In genomic region chr12:46477541-46477940, GRCh38 we compare ENCODE assay signal across 19 cellular contexts.
DNase-seq lines count a peak whose midpoint lies in the region; ATAC-seq, FAIRE-seq and TF ChIP-seq lines count a peak whose summit lies in the region.
"Had no signal": no experiment of that assay in that cellular context is flagged by ENCODE, and none has a peak within 500 bp of the region (broad histone marks: within the 10 kb centered on the region; RNA-seq: fewer than 3 reads in every experiment).

No MANE protein-coding gene starts in this region.

- TF ChIP-seq CTCF in IMR-90 (conservative IDR thresholded peaks at IDR 0.05; ENCODE audit: low read depth, low read length) (no peak), endothelial cell of umbilical vein (IDR thresholded peaks at IDR 0.05; ENCODE audit: extremely low read depth in 1 of 2, insufficient read depth in 1 of 2, low read depth in 1 of 2, low read length in 2 of 2) (no peak)

- peak overlapping the region; percentile 61; the same call in 1 of the 2 replicates for H3K23ac ChIP-seq in IMR-90 (ENCODE audit: low read depth, low read length)

- TF ChIP-seq POLR2A in IMR-90 (IDR thresholded peaks at IDR 0.05; ENCODE audit: low read depth, low read length), result no peak
- no peak for TF ChIP-seq POLR2A in endothelial cell of umbilical vein (IDR thresholded peaks at IDR 0.05; ENCODE audit: low read depth, low read length)

- H4K5ac ChIP-seq in IMR-90 (ENCODE audit: low read depth, low read length), result peak overlapping the region; percentile 86

- H4K20me1 ChIP-seq in IMR-90 (ENCODE audit: insufficient read depth, low read length) (no peaks in the 10 kb centered on the region), endothelial cell of umbilical vein (replicated peaks; ENCODE audit: control insufficient read depth, extremely low read depth, insufficient read depth, low read length) (no peaks in the 10 kb centered on the region)

- H3K9me1 ChIP-seq in IMR-90 (ENCODE audit: insufficient read depth, low read length), result no peaks in the 10 kb centered on the region
- H3K9me1 ChIP-seq in endothelial cell of umbilical vein (replicated peaks; ENCODE audit: control insufficient read depth, extremely low read depth, insufficient read depth, low read length), result no peaks in the 10 kb centered on the region

- H4K8ac ChIP-seq in IMR-90 (ENCODE audit: low read depth in 2 of 2, low read length in 2 of 2), result peak overlapping the region; percentile 60 to 83; a peak in 1 of 4 replicates

- BruUV-seq in IMR-90 (replicated peaks; lab: Mats Ljungman, UMichigan) (no TSS peak), endothelial cell of umbilical vein (replicated peaks; lab: Mats Ljungman, UMichigan) (no TSS peak)

- H3K27ac ChIP-seq in IMR-90 (ENCODE audit: insufficient read depth, low read length), result peak overlapping the region; percentile 62
- H3K27ac ChIP-seq in endothelial cell of umbilical vein (ENCODE audit: insufficient read depth, low read depth, low read length), result no peak overlapping the region

- peak overlapping the region; percentile 83 for H2BK5ac ChIP-seq in IMR-90 (ENCODE audit: low read depth, low read length, poor library complexity, severe bottlenecking)

- H3K4me3 ChIP-seq in IMR-90 (ENCODE audit: insufficient read depth, low read depth, low read length) (no peak overlapping the region), endothelial cell of umbilical vein (replicated peaks in 1 of 3; ENCODE audit: insufficient read depth in 1 of 3, low read depth in 1 of 3, low read length in 3 of 3) (no peak overlapping the region)

- no peaks in the 10 kb centered on the region for H3K36me3 Mint-ChIP-seq in activated T-cell treated with anti-CD3 and anti-CD28 coated beads, Interleukin-2, amount 50 U/mL, for 72 hours (ENCODE audit: insufficient read depth in 2 of 2)
- no peaks in the 10 kb centered on the region for H3K36me3 Mint-ChIP-seq in activated T-cell treated with anti-CD3 and anti-CD28 coated beads, Interleukin-2, amount 50 U/mL, for 4 hours (ENCODE audit: insufficient read depth)

- peak overlapping the region; percentile 0 for H3K27ac Mint-ChIP-seq in activated T-cell treated with anti-CD3 and anti-CD28 coated beads, Interleukin-2, amount 50 U/mL, for 72 hours

- CTCF ChIA-PET in IMR-90 (lab: Yijun Ruan, JAX), result no interaction called here
- CTCF ChIA-PET in endothelial cell of umbilical vein (lab: Charles Lee), result no interaction called here

- H3K14ac ChIP-seq in IMR-90 (replicated peaks; ENCODE audit: low read depth, low read length), result peak overlapping the region; percentile 85

- H3K9me3 Mint-ChIP-seq in activated T-cell treated with anti-CD3 and anti-CD28 coated beads, Interleukin-2, amount 50 U/mL, for 72 hours, result peaks cover 0 to 2% of the 10 kb centered on the region in 2 donors
- H3K9me3 Mint-ChIP-seq in activated T-cell treated with anti-CD3 and anti-CD28 coated beads, Interleukin-2, amount 50 U/mL, for 4 hours, result no peaks in the 10 kb centered on the region

- intact Hi-C loops in IMR-90 (cut with micrococcal nuclease) (no loop called here), endothelial cell of umbilical vein (cut with micrococcal nuclease) (no loop called here)

- H3K36me3 ChIP-seq in IMR-90 (ENCODE audit: control insufficient read depth, insufficient read depth, low read length), result no peaks in the 10 kb centered on the region
- H3K36me3 ChIP-seq in endothelial cell of umbilical vein (ENCODE audit: control insufficient read depth in 2 of 2, extremely low read depth in 1 of 2, insufficient read depth in 2 of 2, low read length in 2 of 2), result no peaks in the 10 kb centered on the region

- H3K56ac ChIP-seq in IMR-90 (ENCODE audit: extremely low read depth, insufficient read depth, low read length), result peak overlapping the region; percentile 19; the same call in 1 of the 2 replicates

- POLR2A ChIA-PET in IMR-90 (lab: Charles Lee; ENCODE audit: unreplicated experiment), result interaction anchor here (0.7 kb wide), 1 partner anchor 15 kb away, joined by 3 read pairs; no protein-coding TSS in a partner anchor
- POLR2A ChIA-PET in endothelial cell of umbilical vein (lab: Charles Lee), result interaction anchor here (0.6 kb wide), 1 partner anchor 48 kb away, joined by 4 read pairs; no protein-coding TSS in a partner anchor

- H4K91ac ChIP-seq in IMR-90 (ENCODE audit: insufficient read depth, low read depth, low read length), result peak overlapping the region; percentile 96

- no peak for ATAC-seq in activated T-cell treated with anti-CD3 and anti-CD28 coated beads, Interleukin-2, amount 50 U/mL, for 72 hours (replicated peaks in 1 of 2)
- no peak for ATAC-seq in activated T-cell treated with anti-CD3 and anti-CD28 coated beads, Interleukin-2, amount 50 U/mL, for 4 hours
- peak; percentile 25; the same call in 1 of the 2 replicates for ATAC-seq in IMR-90 (ENCODE audit: low read depth)
- no peak for ATAC-seq in GM19395 (IDR thresholded peaks at IDR 0.05; ENCODE audit: unreplicated experiment)
- ATAC-seq: Right ventricle myocardium inferior had no signal

- peak overlapping the region; percentile 88 for H2BK20ac ChIP-seq in IMR-90 (ENCODE audit: low read depth, low read length)

- H3K4me3 Mint-ChIP-seq in activated T-cell treated with anti-CD3 and anti-CD28 coated beads, Interleukin-2, amount 50 U/mL, for 72 hours, result no peak overlapping the region
- no peak overlapping the region for H3K4me3 Mint-ChIP-seq in activated T-cell treated with anti-CD3 and anti-CD28 coated beads, Interleukin-2, amount 50 U/mL, for 4 hours

- H3K4me1 ChIP-seq in IMR-90 (ENCODE audit: control insufficient read depth, insufficient read depth, low read length) (peaks cover 12% of the 10 kb centered on the region), endothelial cell of umbilical vein (ENCODE audit: control insufficient read depth, extremely low read depth, insufficient read depth, low read length) (peaks cover 44% of the 10 kb centered on the region)

- no peak for FAIRE-seq in endothelial cell of umbilical vein (lab: Jason Lieb, UNC)
- FAIRE-seq: GM19239 had no signal

- in situ Hi-C loops in IMR-90 (cut with MboI; ENCODE audit: low sequenced_read_pairs), result no loop called here

- no peaks in the 10 kb centered on the region for H3K27me3 Mint-ChIP-seq in activated T-cell treated with anti-CD3 and anti-CD28 coated beads, Interleukin-2, amount 50 U/mL, for 72 hours (ENCODE audit: low read depth)
- H3K27me3 Mint-ChIP-seq in activated T-cell treated with anti-CD3 and anti-CD28 coated beads, Interleukin-2, amount 50 U/mL, for 4 hours (ENCODE audit: low read depth), result no peaks in the 10 kb centered on the region

- no peak overlapping the region for H2AK5ac ChIP-seq in IMR-90 (ENCODE audit: low read depth, low read length)

- H3K9me3 ChIP-seq in IMR-90 (ENCODE audit: control insufficient read depth, insufficient read depth, low read length), result no peaks in the 10 kb centered on the region
- no peaks in the 10 kb centered on the region for H3K9me3 ChIP-seq in endothelial cell of umbilical vein (replicated peaks; ENCODE audit: control insufficient read depth, insufficient read depth, low read length)

- no peaks in the 10 kb centered on the region for H3K79me2 ChIP-seq in endothelial cell of umbilical vein (ENCODE audit: control insufficient read depth, insufficient read depth, low read length)

- H3K4me2 ChIP-seq in IMR-90 (ENCODE audit: low read depth, low read length) (peak overlapping the region; percentile 56; the same call in 1 of the 2 replicates), endothelial cell of umbilical vein (ENCODE audit: insufficient read depth, low read length) (peak overlapping the region; percentile 19)

- H2BK120ac ChIP-seq in IMR-90 (ENCODE audit: low read depth, low read length), result peak overlapping the region; percentile 92

- dilution Hi-C loops in IMR-90 (cut with HindIII; ENCODE audit: low sequenced_read_pairs, unreplicated experiment) (no loop called here), endothelial cell of umbilical vein (cut with MboI; ENCODE audit: extremely low pct_ligation_motif_present, low sequenced_read_pairs) (no loop called here)

- H3K4ac ChIP-seq in IMR-90 (ENCODE audit: low read depth, low read length), result peak overlapping the region; percentile 78; the same call in 1 of the 2 replicates

- H3K18ac ChIP-seq in IMR-90 (ENCODE audit: low read depth, low read length), result peak overlapping the region; percentile 91

- peaks cover 9 to 23% of the 10 kb centered on the region in 2 experiments for H3K79me1 ChIP-seq in IMR-90 (ENCODE audit: low read depth in 1 of 2, low read length in 2 of 2)

- H2AK9ac ChIP-seq in IMR-90 (replicated peaks; ENCODE audit: low read depth, low read length, poor library complexity), result no peak overlapping the region

- DNase-seq in activated T-cell treated with anti-CD3 and anti-CD28 coated beads, Interleukin-2, amount 50 U/mL, for 72 hours, result no peak
- DNase-seq in activated T-cell treated with anti-CD3 and anti-CD28 coated beads, Interleukin-2, amount 50 U/mL, for 4 hours, result no peak
- DNase-seq in IMR-90 (no peak), endothelial cell of umbilical vein (ENCODE audit: low read depth, low spot score) (no peak), GOT3 (lab: John Stamatoyannopoulos, UW) (no peak), NCI-H2107 (lab: John Stamatoyannopoulos, UW) (no peak), SW480 (ENCODE audit: low spot score) (no peak)
- DNase-seq: C1 segment of cervical spinal cord, DMS153, EL, KG1, NCI-H1048, NCI-H1436 treated with DMSO at 0.1 percent for 48 hours, NCI-H2081, NCI-H510A, NCI-H774 had no signal

- H2AFZ ChIP-seq in IMR-90 (replicated peaks; ENCODE audit: low read length, poor library complexity), result no peak overlapping the region
- H2AFZ ChIP-seq in endothelial cell of umbilical vein (ENCODE audit: low read depth, low read length), result no peak overlapping the region

- TF ChIP-seq RAD21 in IMR-90 (IDR thresholded peaks at IDR 0.05; ENCODE audit: low read length), result no peak

- peak overlapping the region; percentile 87; the same call in 1 of the 3 replicates for H2BK15ac ChIP-seq in IMR-90 (ENCODE audit: low read depth, low read length)

- H3K27me3 ChIP-seq in IMR-90 (ENCODE audit: control insufficient read depth, insufficient read depth, low read length) (no peaks in the 10 kb centered on the region), endothelial cell of umbilical vein (ENCODE audit: control insufficient read depth in 2 of 2, insufficient read depth in 2 of 2, low read length in 2 of 2) (no peaks in the 10 kb centered on the region)

- H3K9ac ChIP-seq in IMR-90 (ENCODE audit: low read depth, low read length), result no peak overlapping the region; the same call in 1 of the 2 replicates
- H3K9ac ChIP-seq in endothelial cell of umbilical vein (replicated peaks; ENCODE audit: extremely low read depth, insufficient read depth, low read length), result no peak overlapping the region

- peaks cover 17% of the 10 kb centered on the region for H3K4me1 Mint-ChIP-seq in activated T-cell treated with anti-CD3 and anti-CD28 coated beads, Interleukin-2, amount 50 U/mL, for 72 hours (ENCODE audit: low read depth)
- H3K4me1 Mint-ChIP-seq in activated T-cell treated with anti-CD3 and anti-CD28 coated beads, Interleukin-2, amount 50 U/mL, for 4 hours (ENCODE audit: low read depth), result peaks cover 5% of the 10 kb centered on the region

TF ChIP-seq in IMR-90, 13 proteins besides CTCF, POLR2A, EP300 and RAD21:
- TF ChIP-seq BHLHE40 (IDR thresholded peaks at IDR 0.05; ENCODE audit: low read depth, low read length) (no peak), RFX5 (IDR thresholded peaks at IDR 0.05; ENCODE audit: low read depth, low read length) (no peak)

TF ChIP-seq in endothelial cell of umbilical vein, 7 proteins besides CTCF, POLR2A, EP300 and RAD21 (continues in another document):
- no peak for TF ChIP-seq EZH2 (IDR thresholded peaks at IDR 0.05; ENCODE audit: borderline replicate concordance, low read depth, low read length, severe bottlenecking)
